ENCODE assay signal across 20 cellular contexts in genomic region chr5:113219695-113220094, GRCh38.
"Had no signal": no experiment of that assay in that cellular context is flagged by ENCODE, and none has a peak within 500 bp of the region (broad histone marks: within the 10 kb centered on the region; RNA-seq: fewer than 3 reads in every experiment).

No MANE protein-coding gene starts in this region.

- H3K36me3 ChIP-seq: lower lobe of right lung, thyroid gland, upper lobe of right lung had no signal

- H3K4me3 ChIP-seq: coronary artery, lower lobe of right lung, thyroid gland, upper lobe of right lung had no signal

- H3K27me3 ChIP-seq: thyroid gland, upper lobe of right lung had no signal

- H3K27me3 Mint-ChIP-seq: activated CD4-positive, alpha-beta memory T cell treated with anti-CD3 and anti-CD28 coated beads, Interleukin-2, amount 10 ng/mL, durations not matched to agents 7 days and 5 days; progenitor cell of endocrine pancreas; stimulated activated naive CD8-positive, alpha-beta T cell treated with anti-CD3 and anti-CD28 coated beads, Interleukin-15, Interleukin-2, amounts not matched to agents 100 ng/mL and 50 ng/mL, for 24 hours had no signal

- H3K9me3 ChIP-seq: lower lobe of right lung, thyroid gland, upper lobe of right lung had no signal

- H3K4me1 ChIP-seq: lower lobe of right lung had no signal

- H3K27ac Mint-ChIP-seq: activated CD4-positive, alpha-beta memory T cell treated with anti-CD3 and anti-CD28 coated beads, Interleukin-2, amount 10 ng/mL, durations not matched to agents 7 days and 5 days; activated naive CD4-positive, alpha-beta T cell treated with anti-CD3 and anti-CD28 coated beads, Interleukin-2, amount 10 ng/mL, durations not matched to agents 7 days and 5 days; activated T-cell treated with anti-CD3 and anti-CD28 coated beads, Interleukin-2, amount 50 U/mL, for 72 hours; naive thymus-derived CD4-positive, alpha-beta T cell; progenitor cell of endocrine pancreas; stimulated activated naive CD8-positive, alpha-beta T cell treated with anti-CD3 and anti-CD28 coated beads, Interleukin-15, Interleukin-2, amounts not matched to agents 100 ng/mL and 50 ng/mL, for 24 hours had no signal

- H3K27ac ChIP-seq: coronary artery, thyroid gland had no signal

- H3K4me1 Mint-ChIP-seq: activated CD4-positive, alpha-beta memory T cell treated with anti-CD3 and anti-CD28 coated beads, Interleukin-2, amount 10 ng/mL, durations not matched to agents 7 days and 5 days; activated naive CD4-positive, alpha-beta T cell treated with anti-CD3 and anti-CD28 coated beads, Interleukin-2, amount 10 ng/mL, durations not matched to agents 7 days and 5 days had no signal

- H3K36me3 Mint-ChIP-seq: activated naive CD4-positive, alpha-beta T cell treated with anti-CD3 and anti-CD28 coated beads, Interleukin-2, amount 10 ng/mL, durations not matched to agents 7 days and 5 days had no signal

- DNase-seq: activated CD4-positive, alpha-beta memory T cell treated with anti-CD3 and anti-CD28 coated beads, Interleukin-2, amount 10 ng/mL, durations not matched to agents 7 days and 5 days; activated CD4-positive, alpha-beta T cell treated with anti-CD3 and anti-CD28 coated beads for 48 hours; activated CD4-positive, CD25-positive, alpha-beta regulatory T cell; activated effector memory CD4-positive, alpha-beta T cell treated with Interleukin-2 at 50 U/mL for 16 hours; activated naive CD4-positive, alpha-beta T cell treated with anti-CD3 and anti-CD28 coated beads, Interleukin-2, amount 10 ng/mL, durations not matched to agents 7 days and 5 days; activated T-cell treated with anti-CD3 and anti-CD28 coated beads, Interleukin-2, amount 50 U/mL, for 72 hours; amygdala; cerebellar nuclear complex; endodermal cell; hippocampal formation; lower lobe of right lung; naive thymus-derived CD4-positive, alpha-beta T cell; stimulated activated CD4-positive, alpha-beta T cell treated with anti-CD3 and anti-CD28 coated beads, Interleukin-4, amount 100 ng/mL, for 4 hours; substantia nigra; T1000; thyroid gland; upper lobe of right lung had no signal

- H3K4me3 Mint-ChIP-seq: activated CD4-positive, alpha-beta memory T cell treated with anti-CD3 and anti-CD28 coated beads, Interleukin-2, amount 10 ng/mL, durations not matched to agents 7 days and 5 days; activated naive CD4-positive, alpha-beta T cell treated with anti-CD3 and anti-CD28 coated beads, Interleukin-2, amount 10 ng/mL, durations not matched to agents 7 days and 5 days; activated T-cell treated with anti-CD3 and anti-CD28 coated beads, Interleukin-2, amount 50 U/mL, for 72 hours; endodermal cell; naive thymus-derived CD4-positive, alpha-beta T cell; stimulated activated naive CD8-positive, alpha-beta T cell treated with anti-CD3 and anti-CD28 coated beads, Interleukin-15, Interleukin-2, amounts not matched to agents 100 ng/mL and 50 ng/mL, for 24 hours had no signal

- H3K9me3 Mint-ChIP-seq: activated CD4-positive, alpha-beta memory T cell treated with anti-CD3 and anti-CD28 coated beads, Interleukin-2, amount 10 ng/mL, durations not matched to agents 7 days and 5 days; activated naive CD4-positive, alpha-beta T cell treated with anti-CD3 and anti-CD28 coated beads, Interleukin-2, amount 10 ng/mL, durations not matched to agents 7 days and 5 days; activated T-cell treated with anti-CD3 and anti-CD28 coated beads, Interleukin-2, amount 50 U/mL, for 72 hours; stimulated activated naive CD8-positive, alpha-beta T cell treated with anti-CD3 and anti-CD28 coated beads, Interleukin-15, Interleukin-2, amounts not matched to agents 100 ng/mL and 50 ng/mL, for 24 hours had no signal
